In the genomic region with DNA sequence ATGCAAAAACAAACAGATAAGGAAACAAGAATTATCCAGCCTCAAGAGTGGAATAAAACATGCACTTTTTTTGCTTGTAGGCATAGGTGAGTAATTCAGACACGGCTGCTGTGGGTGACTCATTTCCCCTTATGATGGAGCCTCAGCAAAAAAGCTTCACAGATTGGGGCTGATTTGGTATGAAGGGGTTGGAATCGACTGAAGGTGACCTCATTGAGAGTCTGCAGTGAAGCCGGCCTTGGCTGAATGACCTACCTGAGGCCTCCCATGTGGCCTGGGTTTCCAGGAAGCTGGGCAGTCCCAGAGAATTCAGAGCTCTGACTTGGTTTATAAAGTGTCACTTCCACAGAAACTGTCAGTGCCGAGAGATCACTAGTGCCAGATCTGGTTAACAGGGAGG, we compare ENCODE assay signal across 11 cellular contexts. TPM values are rescaled to one million over a fixed set of nuclear protein-coding genes. Genes with fewer than 3 reads are reported as not detected.
DNase-seq lines count a peak whose midpoint lies in the region; ATAC-seq, FAIRE-seq and TF ChIP-seq lines count a peak whose summit lies in the region.
"Had no signal": no experiment of that assay in that cellular context is flagged by ENCODE, and none has a peak within 500 bp of the region (broad histone marks: within the 10 kb centered on the region; RNA-seq: fewer than 3 reads in every experiment).

No MANE protein-coding gene starts in this region.

- no peak for TF ChIP-seq RAD21 in A549 (conservative IDR thresholded peaks at IDR 0.05 in 1 of 2, IDR thresholded peaks at IDR 0.05 in 1 of 2)

- H3K4me3 ChIP-seq in A549 (no peak overlapping the region), HFF-Myc (replicated peaks; ENCODE audit: low read depth, low read length) (no peak overlapping the region), transverse colon (no peak overlapping the region)
- H3K4me3 ChIP-seq: thoracic aorta had no signal

- TF ChIP-seq CTCF in A549 (IDR thresholded peaks at IDR 0.05) (no peak), HFF-Myc (IDR thresholded peaks at IDR 0.05; ENCODE audit: low read depth, low read length, missing control alignments) (no peak), transverse colon (IDR thresholded peaks at IDR 0.05) (no peak)

- peak overlapping the region; percentile 34; the same call in 1 of the 3 replicates for H3K4me2 ChIP-seq in A549

- DNase-seq in A549 (ENCODE audit: low read depth in 1 of 2, low spot score in 1 of 2) (peak in 1 of 2 experiments; percentile 19), HFF-Myc (ENCODE audit: extremely low read depth, low read depth) (peak; percentile 20), glomerular endothelial cell (ENCODE audit: extremely low read depth, low read depth, low spot score) (peak; percentile 20), epidermal melanocyte (ENCODE audit: insufficient read length, low spot score) (no peak), transverse colon (no peak), posterior vena cava (ENCODE audit: low spot score) (no peak)
- peak; percentile 38 for DNase-seq in activated CD8-positive, alpha-beta memory T cell treated with anti-CD3 and anti-CD28 coated beads, Interleukin-2, amount 50 U/mL, for 24 hours (ENCODE audit: extremely low read depth)
- DNase-seq: DMS 273 treated with DMSO at 0.1 percent for 48 hours, erythroblast had no signal

- H3K9me3 ChIP-seq in A549 (no peaks in the 10 kb centered on the region), transverse colon (no peaks in the 10 kb centered on the region)
- H3K9me3 ChIP-seq: thoracic aorta had no signal

- no peak for FAIRE-seq in A549 (lab: Jason Lieb, UNC)

- TF ChIP-seq POLR2A in A549 (IDR thresholded peaks at IDR 0.05; ENCODE audit: low read length) (no peak), transverse colon (IDR thresholded peaks at IDR 0.05) (no peak)

- CTCF ChIA-PET in A549 (lab: Yijun Ruan, JAX), result interaction anchor here (3.0 to 5.8 kb wide), 2 partner anchors 9 to 13 kb away, joined by 17 to 34 read pairs; no protein-coding TSS in a partner anchor

- TF ChIP-seq EP300 in A549 (IDR thresholded peaks at IDR 0.05), result no peak
- TF ChIP-seq EP300 in transverse colon (IDR thresholded peaks at IDR 0.05; ENCODE audit: low read depth), result no peak

- ATAC-seq in A549, result peak in 1 of 2 experiments; percentile 37; a peak in 2 of 6 replicates
- no peak for ATAC-seq in GM18870 (IDR thresholded peaks at IDR 0.05; ENCODE audit: unreplicated experiment)

- H3K27me3 ChIP-seq in transverse colon, result peaks cover 9% of the 10 kb centered on the region

- in situ Hi-C loops in transverse colon (cut with MboI; ENCODE audit: low pct_ligation_motif_present in 1 of 4, low pct_unique_long_range_greater_than_20kb in 1 of 4, low sequenced_read_pairs in 3 of 4), result no loop called here

- H3K27ac ChIP-seq in A549 (peak overlapping the region in 1 of 2 experiments; percentile 56; a peak in 1 of 6 replicates), transverse colon (no peak overlapping the region)
- H3K27ac ChIP-seq: thoracic aorta had no signal

- intact Hi-C loops in transverse colon (cut with DNase I; ENCODE audit: low total_unique reads), result no loop called here
- intact Hi-C loops in posterior vena cava (cut with DNase I), result no loop called here

- no peaks in the 10 kb centered on the region for H3K36me3 ChIP-seq in transverse colon
- H3K36me3 ChIP-seq: thoracic aorta had no signal

- WGBS in A549 (ENCODE audit: missing lambda C conversion rate), result 23% methylated on average over 4 of the region's 4 CpGs
- WGBS in transverse colon (ENCODE audit: low coverage in 1 of 2), 2 donors, result 17 to 48% methylated on average over 1 to 4 of the region's 4 CpGs

- POLR2A ChIA-PET in A549 (lab: Yijun Ruan, JAX), result no interaction called here

- H3K4me1 ChIP-seq in A549 (peaks cover 7% of the 10 kb centered on the region; the same call in 2 of the 3 replicates), transverse colon (no peaks in the 10 kb centered on the region)

TF ChIP-seq in A549, 52 proteins besides CTCF, POLR2A, EP300 and RAD21:
- TF ChIP-seq FOSL2 (IDR thresholded peaks at IDR 0.05) (no peak), FOSL2 (CRISPR knock-in tag; IDR thresholded peaks at IDR 0.05) (peak; percentile 24; the same call in 1 of the 2 replicates), NFE2L2 (conservative IDR thresholded peaks at IDR 0.05; ENCODE audit: low read length) (no peak), HOXB5 (CRISPR knock-in tag; IDR thresholded peaks at IDR 0.05) (no peak)

RNA-seq across cellular contexts. Expression of a gene that starts 34.2 kb away (rescaled TPM):
- polyA plus RNA-seq in A549 (2011; rRNA removed), result not detected in 2 replicates
- not detected in 2 replicates for polyA plus RNA-seq in A549 (2012; cell fraction: cytosol; rRNA removed)
- not detected in 2 replicates for polyA plus RNA-seq in A549 (2012; cell fraction: nucleus; rRNA removed)
- not detected in 3 replicates for polyA plus RNA-seq in A549 (2017; fragmentation: RNase III; extraction: RNeasy Plus Mini Kit Qiagen cat#74134 plus additional on column Dnase treatment)
- polyA minus RNA-seq in A549 (2011; rRNA and poly(A)+ RNA removed), result not detected in 2 replicates
- total RNA-seq in glomerular endothelial cell, result not detected in 2 replicates
- not detected for total RNA-seq in transverse colon
- not detected for total RNA-seq in posterior vena cava
- total RNA-seq: thoracic aorta had no signal

Comparison
In these comparisons a context has a peak if more than half of its experiments do, and no peak if none do; other contexts are left out.
1. DNase-seq: peak in HFF-Myc (single experiment), activated CD8-positive, alpha-beta memory T cell treated with anti-CD3 and anti-CD28 coated beads, Interleukin-2, amount 50 U/mL, for 24 hours (single experiment) and glomerular endothelial cell (single experiment); none in epidermal melanocyte (single experiment), transverse colon (single experiment) and posterior vena cava (single experiment).